Comparison of ENCODE assay signal across 1 cellular context in the genomic region with DNA sequence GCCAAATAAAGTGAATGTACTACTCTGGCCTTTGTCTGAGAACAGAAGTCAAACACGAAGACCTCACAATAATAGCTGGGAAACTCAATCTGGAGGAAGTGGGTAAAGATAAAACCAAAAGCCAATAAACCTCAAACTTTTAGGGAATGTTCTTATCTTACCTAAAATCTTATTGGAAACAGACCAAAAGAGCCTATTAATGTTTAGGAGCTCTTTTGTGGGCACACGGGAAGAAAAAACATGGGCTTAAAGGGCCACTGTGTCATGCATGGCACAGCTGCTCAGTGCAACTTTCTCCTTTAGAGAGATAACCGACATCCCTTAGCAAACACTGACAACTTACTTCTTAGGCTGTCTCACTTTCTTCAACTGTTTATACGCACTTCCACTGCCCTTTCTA.
TF ChIP-seq lines count a peak whose summit lies in the region.

No MANE protein-coding gene starts in this region.

TF ChIP-seq in HEK293, 187 proteins besides CTCF, POLR2A, EP300 and RAD21 (continued from another document):
- TF ChIP-seq PRDM6 (tag by site-specific recombination; IDR thresholded peaks at IDR 0.05) (peak; percentile 82), FEZF1 (tag by site-specific recombination; IDR thresholded peaks at IDR 0.05) (peak; percentile 73), ZBTB49 (tag by site-specific recombination; IDR thresholded peaks at IDR 0.05; ENCODE audit: low read depth) (no peak), ZNF843 (tag by site-specific recombination; IDR thresholded peaks at IDR 0.05) (0 out of 2 replicates have a peak, but pooled peaks have one; percentile 38)
- TF ChIP-seq, protein P1, sequence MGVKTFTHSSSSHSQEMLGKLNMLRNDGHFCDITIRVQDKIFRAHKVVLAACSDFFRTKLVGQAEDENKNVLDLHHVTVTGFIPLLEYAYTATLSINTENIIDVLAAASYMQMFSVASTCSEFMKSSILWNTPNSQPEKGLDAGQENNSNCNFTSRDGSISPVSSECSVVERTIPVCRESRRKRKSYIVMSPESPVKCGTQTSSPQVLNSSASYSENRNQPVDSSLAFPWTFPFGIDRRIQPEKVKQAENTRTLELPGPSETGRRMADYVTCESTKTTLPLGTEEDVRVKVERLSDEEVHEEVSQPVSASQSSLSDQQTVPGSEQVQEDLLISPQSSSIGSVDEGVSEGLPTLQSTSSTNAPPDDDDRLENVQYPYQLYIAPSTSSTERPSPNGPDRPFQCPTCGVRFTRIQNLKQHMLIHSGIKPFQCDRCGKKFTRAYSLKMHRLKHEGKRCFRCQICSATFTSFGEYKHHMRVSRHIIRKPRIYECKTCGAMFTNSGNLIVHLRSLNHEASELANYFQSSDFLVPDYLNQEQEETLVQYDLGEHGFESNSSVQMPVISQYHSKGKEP (tag by site-specific recombination; IDR thresholded peaks at IDR 0.05), result peak; percentile 49; the same call in 1 of the 2 replicates
- TF ChIP-seq, protein P2, sequence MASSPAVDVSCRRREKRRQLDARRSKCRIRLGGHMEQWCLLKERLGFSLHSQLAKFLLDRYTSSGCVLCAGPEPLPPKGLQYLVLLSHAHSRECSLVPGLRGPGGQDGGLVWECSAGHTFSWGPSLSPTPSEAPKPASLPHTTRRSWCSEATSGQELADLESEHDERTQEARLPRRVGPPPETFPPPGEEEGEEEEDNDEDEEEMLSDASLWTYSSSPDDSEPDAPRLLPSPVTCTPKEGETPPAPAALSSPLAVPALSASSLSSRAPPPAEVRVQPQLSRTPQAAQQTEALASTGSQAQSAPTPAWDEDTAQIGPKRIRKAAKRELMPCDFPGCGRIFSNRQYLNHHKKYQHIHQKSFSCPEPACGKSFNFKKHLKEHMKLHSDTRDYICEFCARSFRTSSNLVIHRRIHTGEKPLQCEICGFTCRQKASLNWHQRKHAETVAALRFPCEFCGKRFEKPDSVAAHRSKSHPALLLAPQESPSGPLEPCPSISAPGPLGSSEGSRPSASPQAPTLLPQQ (tag by site-specific recombination; IDR thresholded peaks at IDR 0.05), result 0 out of 2 replicates have a peak, but pooled peaks have one; percentile 30
